ENCODE assay signal across 26 cellular contexts in the genomic region with DNA sequence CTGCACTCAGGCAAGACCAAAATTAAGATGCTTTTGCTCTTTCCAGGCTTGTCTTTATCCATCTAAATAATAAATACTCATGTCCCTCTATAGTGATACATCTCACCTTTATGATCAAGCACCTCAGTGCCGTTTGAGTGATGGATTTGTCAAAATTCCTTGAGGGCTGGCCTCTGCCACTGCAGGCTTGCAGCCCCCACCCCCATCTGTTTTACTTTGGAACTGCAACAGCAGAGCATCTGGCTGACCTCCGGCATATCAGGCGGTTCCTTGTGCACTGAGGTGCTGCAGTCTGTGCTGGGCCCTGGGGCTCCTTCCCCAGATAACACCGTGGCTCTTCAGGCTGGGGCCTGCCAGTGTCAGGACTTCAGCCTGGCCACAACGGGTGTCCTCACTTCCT.
"Had no signal": no experiment of that assay in that cellular context is flagged by ENCODE, and none has a peak within 500 bp of the region (broad histone marks: within the 10 kb centered on the region; RNA-seq: fewer than 3 reads in every experiment).

No MANE protein-coding gene starts in this region.

- H3K4me3 ChIP-seq: MG63 had no signal

- H3K27me3 Mint-ChIP-seq: activated CD4-positive, alpha-beta memory T cell treated with anti-CD3 and anti-CD28 coated beads, Interleukin-2, amount 10 ng/mL, durations not matched to agents 7 days and 5 days; activated CD4-positive, alpha-beta T cell treated with anti-CD3 and anti-CD28 coated beads for 36 hours; activated naive CD4-positive, alpha-beta T cell treated with anti-CD3 and anti-CD28 coated beads, Interleukin-2, amount 10 ng/mL, durations not matched to agents 7 days and 5 days; activated naive CD8-positive, alpha-beta T cell treated with anti-CD3 and anti-CD28 coated beads for 36 hours had no signal

- DNase-seq: activated CD4-positive, alpha-beta memory T cell treated with anti-CD3 and anti-CD28 coated beads, Interleukin-2, amount 10 ng/mL, durations not matched to agents 7 days and 5 days; activated CD4-positive, alpha-beta T cell treated with anti-CD3 and anti-CD28 coated beads for 36 hours; activated CD4-positive, alpha-beta T cell treated with anti-CD3 and anti-CD28 coated beads, Interleukin-2, amount 50 U/mL, for 1 hour; activated gamma-delta T cell treated with Interleukin-2 at 50 U/mL for 16 hours; activated naive CD4-positive, alpha-beta T cell treated with anti-CD3 and anti-CD28 coated beads, Interleukin-2, amount 10 ng/mL, durations not matched to agents 7 days and 5 days; activated naive CD8-positive, alpha-beta T cell treated with anti-CD3 and anti-CD28 coated beads for 36 hours; activated T-cell treated with anti-CD3 and anti-CD28 coated beads for 4 hours; activated T-cell treated with anti-CD3 and anti-CD28 coated beads, Interleukin-2, amount 50 U/mL, for 72 hours; cerebellar nuclear complex; MG63; MV-4-11; NCI-H1105; NCI-H1436; NCI-H1694 treated with DMSO at 0.1 percent for 48 hours; NCI-H2029 treated with DMSO at 0.1 percent for 48 hours; NCI-H345; NCI-H510A; NCI-H526 treated with DMSO at 0.1 percent for 48 hours; NCI-H82; Right ventricle myocardium superior; RPMI8226; T-cell; T-helper 2 cell; T1000 had no signal

- H3K27ac ChIP-seq: VCaP had no signal

- H3K36me3 ChIP-seq: MG63 had no signal

- H3K27me3 ChIP-seq: MG63 had no signal

- H3K9me3 ChIP-seq: MG63 had no signal

- H3K4me1 Mint-ChIP-seq: activated CD4-positive, alpha-beta memory T cell treated with anti-CD3 and anti-CD28 coated beads, Interleukin-2, amount 10 ng/mL, durations not matched to agents 7 days and 5 days; activated CD4-positive, alpha-beta T cell treated with anti-CD3 and anti-CD28 coated beads for 36 hours; activated naive CD4-positive, alpha-beta T cell treated with anti-CD3 and anti-CD28 coated beads, Interleukin-2, amount 10 ng/mL, durations not matched to agents 7 days and 5 days; activated naive CD8-positive, alpha-beta T cell treated with anti-CD3 and anti-CD28 coated beads for 36 hours; T-cell had no signal

- H3K4me3 Mint-ChIP-seq: activated CD4-positive, alpha-beta memory T cell treated with anti-CD3 and anti-CD28 coated beads, Interleukin-2, amount 10 ng/mL, durations not matched to agents 7 days and 5 days; activated CD4-positive, alpha-beta T cell treated with anti-CD3 and anti-CD28 coated beads for 36 hours; activated naive CD4-positive, alpha-beta T cell treated with anti-CD3 and anti-CD28 coated beads, Interleukin-2, amount 10 ng/mL, durations not matched to agents 7 days and 5 days; activated naive CD8-positive, alpha-beta T cell treated with anti-CD3 and anti-CD28 coated beads for 36 hours; activated T-cell treated with anti-CD3 and anti-CD28 coated beads, Interleukin-2, amount 50 U/mL, for 72 hours; T-cell had no signal

- H3K9me3 Mint-ChIP-seq: activated CD4-positive, alpha-beta memory T cell treated with anti-CD3 and anti-CD28 coated beads, Interleukin-2, amount 10 ng/mL, durations not matched to agents 7 days and 5 days; activated naive CD4-positive, alpha-beta T cell treated with anti-CD3 and anti-CD28 coated beads, Interleukin-2, amount 10 ng/mL, durations not matched to agents 7 days and 5 days; activated naive CD8-positive, alpha-beta T cell treated with anti-CD3 and anti-CD28 coated beads for 36 hours; activated T-cell treated with anti-CD3 and anti-CD28 coated beads, Interleukin-2, amount 50 U/mL, for 72 hours; activated T-helper 2 cell treated with anti-CD3 and anti-CD28 coated beads, Interferon-gamma antibody, Interleukin-2, Interleukin-4, amounts not matched to agents 10 μg/mL and 5 μg/mL and 100 μg/mL, durations not matched to agents 14 hours and 24 hours and 36 hours; T-cell had no signal

- H3K27ac Mint-ChIP-seq: activated CD4-positive, alpha-beta memory T cell treated with anti-CD3 and anti-CD28 coated beads, Interleukin-2, amount 10 ng/mL, durations not matched to agents 7 days and 5 days; activated CD4-positive, alpha-beta T cell treated with anti-CD3 and anti-CD28 coated beads for 36 hours; activated naive CD4-positive, alpha-beta T cell treated with anti-CD3 and anti-CD28 coated beads, Interleukin-2, amount 10 ng/mL, durations not matched to agents 7 days and 5 days; activated naive CD8-positive, alpha-beta T cell treated with anti-CD3 and anti-CD28 coated beads for 36 hours; activated T-cell treated with anti-CD3 and anti-CD28 coated beads, Interleukin-2, amount 50 U/mL, for 72 hours; activated T-helper 2 cell treated with anti-CD3 and anti-CD28 coated beads, Interferon-gamma antibody, Interleukin-2, Interleukin-4, amounts not matched to agents 10 μg/mL and 5 μg/mL and 100 μg/mL, durations not matched to agents 14 hours and 24 hours and 36 hours; T-cell had no signal

- ATAC-seq: activated CD4-positive, alpha-beta T cell treated with anti-CD3 and anti-CD28 coated beads for 36 hours; activated T-cell treated with anti-CD3 and anti-CD28 coated beads, Interleukin-2, amount 50 U/mL, for 72 hours; T-cell had no signal

- H3K36me3 Mint-ChIP-seq: activated naive CD4-positive, alpha-beta T cell treated with anti-CD3 and anti-CD28 coated beads, Interleukin-2, amount 10 ng/mL, durations not matched to agents 7 days and 5 days; activated naive CD8-positive, alpha-beta T cell treated with anti-CD3 and anti-CD28 coated beads for 36 hours; T-cell had no signal
